In the genomic region with DNA sequence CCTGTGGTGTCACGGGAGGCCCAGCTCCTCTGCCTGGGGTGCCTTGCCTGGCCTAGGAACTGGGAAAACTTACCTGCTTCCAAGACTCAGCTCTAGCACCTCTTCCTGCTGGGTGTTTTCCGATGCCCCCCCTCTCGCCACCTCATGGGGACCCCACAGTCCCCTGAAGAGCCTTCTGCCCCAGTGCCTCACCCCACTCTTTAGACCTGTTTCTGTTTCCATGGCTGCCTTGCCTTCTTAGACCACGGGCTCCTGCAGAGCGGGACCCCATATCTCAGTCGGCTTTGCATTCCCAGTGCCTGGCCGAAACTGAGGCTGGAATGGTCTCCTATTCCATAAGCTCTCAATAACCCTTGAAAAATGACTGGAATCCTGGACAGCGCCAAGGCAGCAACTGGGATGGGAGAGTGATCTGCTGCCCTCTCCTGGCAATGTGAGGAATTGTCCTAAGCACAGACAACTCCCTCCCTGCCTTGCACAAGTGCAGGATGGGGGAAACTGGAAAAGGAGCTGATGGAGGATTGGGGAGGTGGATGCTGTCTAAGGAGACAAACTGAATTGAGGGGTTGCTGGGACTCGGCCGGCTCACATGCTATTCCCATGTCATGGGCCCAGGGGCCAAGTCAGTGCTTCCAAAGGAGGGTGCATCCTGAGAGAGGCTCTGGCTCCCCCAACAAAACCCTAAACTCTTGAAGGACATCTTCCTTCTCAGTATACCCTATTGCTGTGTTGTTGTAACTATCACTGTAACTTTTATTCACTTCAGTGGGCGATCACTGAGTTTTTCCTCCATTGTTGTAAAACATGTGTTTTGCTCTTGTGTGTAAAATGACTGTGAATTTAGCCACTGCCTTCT, we compare ENCODE assay signal across 8 cellular contexts. TPM values are rescaled to one million over a fixed set of nuclear protein-coding genes. Genes with fewer than 3 reads are reported as not detected.
DNase-seq lines count a peak whose midpoint lies in the region; ATAC-seq, FAIRE-seq and TF ChIP-seq lines count a peak whose summit lies in the region.

No MANE protein-coding gene starts in this region.

- BruUV-seq in endothelial cell of umbilical vein (replicated peaks; lab: Mats Ljungman, UMichigan), result no TSS peak

- peak; percentile 90 to 92 for TF ChIP-seq CTCF in endothelial cell of umbilical vein (IDR thresholded peaks at IDR 0.05; ENCODE audit: extremely low read depth in 1 of 2, insufficient read depth in 1 of 2, low read depth in 1 of 2, low read length in 2 of 2)

- no peak overlapping the region for H3K9ac ChIP-seq in endothelial cell of umbilical vein (replicated peaks; ENCODE audit: extremely low read depth, insufficient read depth, low read length)
- H3K9ac ChIP-seq in mesendoderm (ENCODE audit: low read length), result no peak overlapping the region

- H4K8ac ChIP-seq in mesendoderm (ENCODE audit: low read depth, low read length), result no peak overlapping the region

- no peaks in the 10 kb centered on the region for H3K36me3 ChIP-seq in H7 (replicated peaks; ENCODE audit: control insufficient read depth, insufficient read depth, low read length)
- H3K36me3 ChIP-seq in endothelial cell of umbilical vein (ENCODE audit: control insufficient read depth in 2 of 2, extremely low read depth in 1 of 2, insufficient read depth in 2 of 2, low read length in 2 of 2), result no peaks in the 10 kb centered on the region
- H3K36me3 ChIP-seq in mesendoderm (ENCODE audit: control insufficient read depth, insufficient read depth, low read length), result no peaks in the 10 kb centered on the region

- no peak overlapping the region for H3K18ac ChIP-seq in mesendoderm (ENCODE audit: low read length)

- CTCF ChIA-PET in activated CD4-positive, alpha-beta memory T cell treated with anti-CD3 and anti-CD28 coated beads, Interleukin-2, amount 10 ng/mL, durations not matched to agents 7 days and 5 days (lab: Charles Lee), result interaction anchor here (0.6 to 3.0 kb wide), 13 partner anchors 8 to 443 kb away, joined by 3 to 11 read pairs (median 4); no protein-coding TSS in a partner anchor
- CTCF ChIA-PET in endothelial cell of umbilical vein (lab: Charles Lee), result interaction anchor here (0.6 to 3.1 kb wide), 26 partner anchors 9 to 443 kb away, joined by 3 to 130 read pairs (median 6); no protein-coding TSS in a partner anchor

- no peak overlapping the region for H3K56ac ChIP-seq in mesendoderm (ENCODE audit: low read length)

- H2BK120ac ChIP-seq in mesendoderm (ENCODE audit: low read depth, low read length), result no peak overlapping the region

- H3K4me2 ChIP-seq in endothelial cell of umbilical vein (ENCODE audit: insufficient read depth, low read length), result no peak overlapping the region
- no peak overlapping the region for H3K4me2 ChIP-seq in mesendoderm (ENCODE audit: low read length)

- H3K4me3 Mint-ChIP-seq in activated CD4-positive, alpha-beta memory T cell treated with anti-CD3 and anti-CD28 coated beads, Interleukin-2, amount 10 ng/mL, durations not matched to agents 7 days and 5 days, result no peak overlapping the region

- ATAC-seq in stimulated activated naive CD8-positive, alpha-beta T cell treated with anti-CD3 and anti-CD28 coated beads, Interleukin-15, Interleukin-2, amounts not matched to agents 100 U/mL and 50 U/mL, for 24 hours, result peak; percentile 57
- no peak for ATAC-seq in GM18909 (IDR thresholded peaks at IDR 0.05; ENCODE audit: poor library complexity, unreplicated experiment)

- intact Hi-C loops in endothelial cell of umbilical vein (cut with micrococcal nuclease), result loop anchor here (1.0 kb wide), 1 partner anchor 141 kb away; no protein-coding TSS in a partner anchor

- no peak overlapping the region for H4K5ac ChIP-seq in mesendoderm (ENCODE audit: low read length)

- peak; percentile 94 for FAIRE-seq in endothelial cell of umbilical vein (lab: Jason Lieb, UNC)

- peaks cover 13% of the 10 kb centered on the region for H3K27me3 Mint-ChIP-seq in activated CD4-positive, alpha-beta memory T cell treated with anti-CD3 and anti-CD28 coated beads, Interleukin-2, amount 10 ng/mL, durations not matched to agents 7 days and 5 days

- DNase-seq in CD1c-positive myeloid dendritic cell (ENCODE audit: extremely low spot score) (peak; percentile 66), H7 (peak; percentile 86), NCI-H446 treated with DMSO at 0.1 percent for 48 hours (lab: John Stamatoyannopoulos, UW) (peak; percentile 26), endothelial cell of umbilical vein (ENCODE audit: low read depth, low spot score) (peak; percentile 75), mesendoderm (peak; percentile 71)
- DNase-seq in activated CD4-positive, alpha-beta memory T cell treated with anti-CD3 and anti-CD28 coated beads, Interleukin-2, amount 10 ng/mL, durations not matched to agents 7 days and 5 days, result peak; percentile 47
- peak; percentile 63 for DNase-seq in stimulated activated naive CD8-positive, alpha-beta T cell treated with anti-CD3 and anti-CD28 coated beads, Interleukin-15, Interleukin-2, amounts not matched to agents 100 U/mL and 50 U/mL, for 24 hours

- H3K4me1 ChIP-seq in endothelial cell of umbilical vein (ENCODE audit: control insufficient read depth, extremely low read depth, insufficient read depth, low read length), result peaks cover 6% of the 10 kb centered on the region
- H3K4me1 ChIP-seq in mesendoderm (ENCODE audit: control insufficient read depth, low read depth, low read length), result no peaks in the 10 kb centered on the region

- no peaks in the 10 kb centered on the region for H3K36me3 Mint-ChIP-seq in activated CD4-positive, alpha-beta memory T cell treated with anti-CD3 and anti-CD28 coated beads, Interleukin-2, amount 10 ng/mL, durations not matched to agents 7 days and 5 days (ENCODE audit: low read depth)

- H2BK15ac ChIP-seq in mesendoderm (replicated peaks; ENCODE audit: low read depth), result no peak overlapping the region

- no peak overlapping the region for H3K27ac Mint-ChIP-seq in activated CD4-positive, alpha-beta memory T cell treated with anti-CD3 and anti-CD28 coated beads, Interleukin-2, amount 10 ng/mL, durations not matched to agents 7 days and 5 days

- no peak overlapping the region for H3K4ac ChIP-seq in mesendoderm (ENCODE audit: low read depth, low read length)

- H2AK5ac ChIP-seq in mesendoderm (ENCODE audit: low read length), result no peak overlapping the region

- H3K4me3 ChIP-seq in H7 (ENCODE audit: insufficient read depth, low read depth, low read length) (no peak overlapping the region), endothelial cell of umbilical vein (replicated peaks in 1 of 3; ENCODE audit: insufficient read depth in 1 of 3, low read depth in 1 of 3, low read length in 3 of 3) (no peak overlapping the region), mesendoderm (ENCODE audit: low read length) (no peak overlapping the region)

- no peak overlapping the region for H3K23ac ChIP-seq in mesendoderm (ENCODE audit: low read length)

- H3K9me3 ChIP-seq in endothelial cell of umbilical vein (replicated peaks; ENCODE audit: control insufficient read depth, insufficient read depth, low read length), result no peaks in the 10 kb centered on the region

- no peaks in the 10 kb centered on the region for H3K79me2 ChIP-seq in endothelial cell of umbilical vein (ENCODE audit: control insufficient read depth, insufficient read depth, low read length)
- H3K79me2 ChIP-seq in mesendoderm (ENCODE audit: control insufficient read depth, insufficient read depth, low read length), result no peaks in the 10 kb centered on the region

- H3K79me1 ChIP-seq in mesendoderm (ENCODE audit: low read length), result no peaks in the 10 kb centered on the region

- no peak overlapping the region for H2AFZ ChIP-seq in endothelial cell of umbilical vein (ENCODE audit: low read depth, low read length)

- TF ChIP-seq POLR2A in endothelial cell of umbilical vein (IDR thresholded peaks at IDR 0.05; ENCODE audit: low read depth, low read length), result no peak

- H4K20me1 ChIP-seq in endothelial cell of umbilical vein (replicated peaks; ENCODE audit: control insufficient read depth, extremely low read depth, insufficient read depth, low read length), result no peaks in the 10 kb centered on the region

- no peaks in the 10 kb centered on the region for H3K9me3 Mint-ChIP-seq in activated CD4-positive, alpha-beta memory T cell treated with anti-CD3 and anti-CD28 coated beads, Interleukin-2, amount 10 ng/mL, durations not matched to agents 7 days and 5 days

- dilution Hi-C loops in endothelial cell of umbilical vein (cut with MboI; ENCODE audit: extremely low pct_ligation_motif_present, low sequenced_read_pairs), result no loop called here

- POLR2A ChIA-PET in activated CD4-positive, alpha-beta memory T cell treated with anti-CD3 and anti-CD28 coated beads, Interleukin-2, amount 10 ng/mL, durations not matched to agents 7 days and 5 days (lab: Charles Lee), result no interaction called here
- POLR2A ChIA-PET in endothelial cell of umbilical vein (lab: Charles Lee), result interaction anchor here (0.7 kb wide), 1 partner anchor 113 kb away, joined by 3 read pairs; no protein-coding TSS in a partner anchor

- H3K27me3 ChIP-seq in H7 (ENCODE audit: control insufficient read depth, insufficient read depth, low read length) (no peaks in the 10 kb centered on the region), endothelial cell of umbilical vein (ENCODE audit: control insufficient read depth in 2 of 2, insufficient read depth in 2 of 2, low read length in 2 of 2) (peaks cover 0 to 9% of the 10 kb centered on the region in 2 experiments), mesendoderm (ENCODE audit: insufficient read depth, low read length, poor library complexity) (no peaks in the 10 kb centered on the region)

- no peaks in the 10 kb centered on the region for H3K4me1 Mint-ChIP-seq in activated CD4-positive, alpha-beta memory T cell treated with anti-CD3 and anti-CD28 coated beads, Interleukin-2, amount 10 ng/mL, durations not matched to agents 7 days and 5 days

- no peak overlapping the region for H2BK5ac ChIP-seq in mesendoderm (ENCODE audit: low read length)

- no CpG with 5 or more reads among the region's 11 CpGs for WGBS in mesendoderm (ENCODE audit: extremely low coverage, insufficient coverage, low lambda C conversion rate)

- no peaks in the 10 kb centered on the region for H3K9me1 ChIP-seq in endothelial cell of umbilical vein (replicated peaks; ENCODE audit: control insufficient read depth, extremely low read depth, insufficient read depth, low read length)

- H3K27ac ChIP-seq in endothelial cell of umbilical vein (ENCODE audit: insufficient read depth, low read depth, low read length) (no peak overlapping the region), mesendoderm (ENCODE audit: low read depth, low read length) (no peak overlapping the region)

RNA-seq across cellular contexts. Expression of a gene that starts 26.6 kb away (rescaled TPM):
- 3.6 and 4.3 TPM in 2 replicates for total RNA-seq in H7 (2014; rRNA removed; shearing (Covaris generic))
- total RNA-seq in activated CD4-positive, alpha-beta memory T cell treated with anti-CD3 and anti-CD28 coated beads, Interleukin-2, amount 10 ng/mL, durations not matched to agents 7 days and 5 days, result 10 to 100 TPM; 37.8 to 38.7 TPM
- total RNA-seq in endothelial cell of umbilical vein, result 13.0 and 19.0 TPM in 2 replicates
- 19.3 and 22.9 TPM in 2 replicates for polyA plus RNA-seq in endothelial cell of umbilical vein
- 8.5 and 9.0 TPM in 2 replicates for polyA plus RNA-seq in endothelial cell of umbilical vein (2011; cell fraction: cytosol; rRNA removed)
- 10.6 and 12.9 TPM in 2 replicates for polyA plus RNA-seq in endothelial cell of umbilical vein (2011; cell fraction: nucleus; rRNA removed)
- 8.7 and 9.2 TPM in 2 replicates for polyA plus RNA-seq in endothelial cell of umbilical vein (2012)
- 12.7 and 36.1 TPM in 2 replicates for polyA minus RNA-seq in endothelial cell of umbilical vein
- polyA minus RNA-seq in endothelial cell of umbilical vein (2011; cell fraction: cytosol; rRNA and poly(A)+ RNA removed), result 2.5 TPM
- polyA minus RNA-seq in endothelial cell of umbilical vein (2011; cell fraction: nucleus; rRNA and poly(A)+ RNA removed), result 6.5 and 6.6 TPM in 2 replicates
- polyA plus RNA-seq in mesendoderm (2013, experiment 1 of 2), result 5.0 TPM
- polyA plus RNA-seq in mesendoderm (2013, experiment 2 of 2), result 5.0 TPM

RNA-seq across cellular contexts. Expression of a gene that starts 50.2 kb away (rescaled TPM):
- total RNA-seq in H7 (2014; rRNA removed; shearing (Covaris generic)), result 0.18 and 0.21 TPM in 2 replicates
- total RNA-seq in activated CD4-positive, alpha-beta memory T cell treated with anti-CD3 and anti-CD28 coated beads, Interleukin-2, amount 10 ng/mL, durations not matched to agents 7 days and 5 days, result not detected
- total RNA-seq in endothelial cell of umbilical vein, result not detected in 2 replicates
- not detected in 2 replicates for polyA plus RNA-seq in endothelial cell of umbilical vein
- not detected in 2 replicates for polyA plus RNA-seq in endothelial cell of umbilical vein (2011; cell fraction: cytosol; rRNA removed)
- not detected in 2 replicates for polyA plus RNA-seq in endothelial cell of umbilical vein (2011; cell fraction: nucleus; rRNA removed)
- not detected in 2 replicates for polyA plus RNA-seq in endothelial cell of umbilical vein (2012)
- not detected in 2 replicates for polyA minus RNA-seq in endothelial cell of umbilical vein
- not detected for polyA minus RNA-seq in endothelial cell of umbilical vein (2011; cell fraction: cytosol; rRNA and poly(A)+ RNA removed)
- polyA minus RNA-seq in endothelial cell of umbilical vein (2011; cell fraction: nucleus; rRNA and poly(A)+ RNA removed), result not detected in 2 replicates
- 0.22 TPM for polyA plus RNA-seq in mesendoderm (2013, experiment 1 of 2)
- 0.31 TPM for polyA plus RNA-seq in mesendoderm (2013, experiment 2 of 2)

Comparison
In these comparisons a context has a peak if more than half of its experiments do, and no peak if none do; other contexts are left out.
1. DNase-seq: peak in every context shown above with its lines; median percentile 86 in H7; 75 in endothelial cell of umbilical vein; 71 in mesendoderm; 66 in CD1c-positive myeloid dendritic cell; 63 in stimulated activated naive CD8-positive, alpha-beta T cell treated with anti-CD3 and anti-CD28 coated beads, Interleukin-15, Interleukin-2, amounts not matched to agents 100 U/mL and 50 U/mL, for 24 hours; 47 in activated CD4-positive, alpha-beta memory T cell treated with anti-CD3 and anti-CD28 coated beads, Interleukin-2, amount 10 ng/mL, durations not matched to agents 7 days and 5 days; 26 in NCI-H446 treated with DMSO at 0.1 percent for 48 hours.